23 cellular contexts compared by ENCODE assay signal in genomic region chr16:86479419-86479818, GRCh38. TPM values are rescaled to one million over a fixed set of nuclear protein-coding genes. Genes with fewer than 3 reads are reported as not detected.
DNase-seq lines count a peak whose midpoint lies in the region; ATAC-seq, FAIRE-seq and TF ChIP-seq lines count a peak whose summit lies in the region.
"Had no signal": no experiment of that assay in that cellular context is flagged by ENCODE, and none has a peak within 500 bp of the region (broad histone marks: within the 10 kb centered on the region; RNA-seq: fewer than 3 reads in every experiment).

No MANE protein-coding gene starts in this region.

- H3K27ac ChIP-seq in HCT116 (ENCODE audit: low read depth, low read length) = no peak overlapping the region
- H3K27ac ChIP-seq in astrocyte (ENCODE audit: low read depth, low read length) = no peak overlapping the region
- peak overlapping the region; percentile 60 for H3K27ac ChIP-seq in lower lobe of right lung
- peak overlapping the region; percentile 67 for H3K27ac ChIP-seq in urinary bladder (ENCODE audit: low read depth)
- H3K27ac ChIP-seq in uterus = no peak overlapping the region
- H3K27ac ChIP-seq: HL-60, SJCRH30, vagina had no signal

- H3K36me3 ChIP-seq in HCT116 (ENCODE audit: control insufficient read depth in 1 of 2, insufficient read depth in 2 of 2, low read length in 2 of 2) (no peaks in the 10 kb centered on the region), astrocyte (ENCODE audit: insufficient read depth, low read length) (no peaks in the 10 kb centered on the region), lower lobe of right lung (peaks cover 7% of the 10 kb centered on the region), urinary bladder (ENCODE audit: insufficient read depth) (no peaks in the 10 kb centered on the region), uterus (no peaks in the 10 kb centered on the region)
- H3K36me3 ChIP-seq: SJCRH30 had no signal

- BruUV-seq in HCT116 (replicated peaks; lab: Mats Ljungman, UMichigan) = no TSS peak

- H2AFZ ChIP-seq in HCT116 (ENCODE audit: low read depth, low read length, poor library complexity, severe bottlenecking) = peak overlapping the region; percentile 19
- H2AFZ ChIP-seq in astrocyte (ENCODE audit: low read depth, low read length) = no peak overlapping the region

- intact Hi-C loops in HCT116 (cut with micrococcal nuclease) (no loop called here), lower lobe of right lung (cut with DNase I) (no loop called here), uterus (cut with DNase I; ENCODE audit: low total_unique reads) (no loop called here)

- H3K4me2 ChIP-seq in HCT116 (ENCODE audit: low read length) = peak overlapping the region; percentile 44
- H3K4me2 ChIP-seq in astrocyte (ENCODE audit: low read length) = no peak overlapping the region

- TF ChIP-seq RAD21 in HCT116 (IDR thresholded peaks at IDR 0.05; ENCODE audit: low read depth) = no peak

- H3K79me2 ChIP-seq in HCT116 (ENCODE audit: insufficient read depth, low read length) = no peaks in the 10 kb centered on the region
- no peaks in the 10 kb centered on the region for H3K79me2 ChIP-seq in astrocyte (ENCODE audit: insufficient read depth, low read length)

- peaks cover 2% of the 10 kb centered on the region for H3K36me3 Mint-ChIP-seq in astrocyte (ENCODE audit: low read depth, unreplicated experiment)

- ATAC-seq in HCT116 (peak; percentile 62), lower lobe of right lung (peak in 1 of 2 donors; percentile 40), HG03196 (IDR thresholded peaks at IDR 0.05; ENCODE audit: unreplicated experiment) (no peak)
- ATAC-seq: activated T-cell treated with anti-CD3 and anti-CD28 coated beads, Interleukin-2, amount 50 U/mL, for 4 hours; right cardiac atrium had no signal

- H3K27me3 ChIP-seq in HCT116 (ENCODE audit: insufficient read depth, low read length) = peaks cover 42% of the 10 kb centered on the region; the same call in 1 of the 2 replicates
- peaks cover 41% of the 10 kb centered on the region for H3K27me3 ChIP-seq in astrocyte (ENCODE audit: insufficient read depth, low read length)
- H3K27me3 ChIP-seq in lower lobe of right lung (ENCODE audit: low read depth) = peaks cover 21% of the 10 kb centered on the region
- H3K27me3 ChIP-seq in uterus = peaks cover 0 to 12% of the 10 kb centered on the region in 2 donors
- H3K27me3 ChIP-seq: SJCRH30, vagina had no signal

- CTCF ChIA-PET in HCT116 (lab: Charles Lee) = interaction anchor here (1.4 kb wide), 1 partner anchor 38 kb away, joined by 3 read pairs; no protein-coding TSS in a partner anchor

- no peak overlapping the region for H3K27ac Mint-ChIP-seq in astrocyte (ENCODE audit: unreplicated experiment)
- H3K27ac Mint-ChIP-seq: activated naive CD4-positive, alpha-beta T cell treated with anti-CD3 and anti-CD28 coated beads for 36 hours; T-helper 1 cell treated with Interleukin-12 subunit alpha and Interleukin-12 subunit beta and Interleukin-4 antibody, amounts not matched to agents 30 μg/mL and 1 μg/mL, for 36 hours had no signal

- peaks cover 63% of the 10 kb centered on the region for H3K27me3 Mint-ChIP-seq in astrocyte (ENCODE audit: low read depth, unreplicated experiment)

- H3K4me1 Mint-ChIP-seq in astrocyte (ENCODE audit: low read depth, unreplicated experiment) = no peaks in the 10 kb centered on the region
- H3K4me1 Mint-ChIP-seq: naive B cell had no signal

- no peak for TF ChIP-seq POLR2A in HCT116 (IDR thresholded peaks at IDR 0.05; ENCODE audit: borderline replicate concordance, extremely low read depth, insufficient read depth, insufficient read length)
- TF ChIP-seq POLR2A in uterus (IDR thresholded peaks at IDR 0.05) = no peak

- H3K4me3 Mint-ChIP-seq in astrocyte (ENCODE audit: unreplicated experiment) = no peak overlapping the region
- H3K4me3 Mint-ChIP-seq: activated naive CD4-positive, alpha-beta T cell treated with anti-CD3 and anti-CD28 coated beads for 36 hours; activated T-cell treated with anti-CD3 and anti-CD28 coated beads, Interleukin-2, amount 50 U/mL, for 4 hours; T-helper 1 cell treated with Interleukin-12 subunit alpha and Interleukin-12 subunit beta and Interleukin-4 antibody, amounts not matched to agents 30 μg/mL and 1 μg/mL, for 36 hours had no signal

- DNase-seq in HCT116 (ENCODE audit: low read depth, low spot score) (no peak), astrocyte (ENCODE audit: low read depth) (peak; percentile 23), lower lobe of right lung (no peak), UCSD-AML1 (lab: John Stamatoyannopoulos, UW; ENCODE audit: unreplicated experiment) (no peak), uterus (no peak)
- DNase-seq: activated CD4-positive, alpha-beta T cell treated with anti-CD3 and anti-CD28 coated beads for 4 hours; activated naive CD4-positive, alpha-beta T cell treated with anti-CD3 and anti-CD28 coated beads for 36 hours; activated T-cell treated with anti-CD3 and anti-CD28 coated beads, Interleukin-2, amount 50 U/mL, for 4 hours; anterior cingulate cortex; DND-41; naive B cell; NCI-H1436 treated with DMSO at 0.1 percent for 48 hours; NCI-H510A treated with DMSO at 0.1 percent for 48 hours; NK-92 treated with Interleukin-12 subunit alpha and Interleukin-12 subunit beta, amount 100 ng/mL, for 24 hours; right cardiac atrium had no signal

- no peak overlapping the region for H3K4me3 ChIP-seq in HCT116 (replicated peaks in 1 of 2; ENCODE audit: low read depth in 1 of 2, low read length in 2 of 2)
- no peak overlapping the region for H3K4me3 ChIP-seq in astrocyte (ENCODE audit: insufficient read depth, low read depth, low read length)
- no peak overlapping the region for H3K4me3 ChIP-seq in lower lobe of right lung
- H3K4me3 ChIP-seq in urinary bladder (ENCODE audit: low read depth, low read length) = no peak overlapping the region
- H3K4me3 ChIP-seq in uterus = no peak overlapping the region
- H3K4me3 ChIP-seq: SJCRH30, vagina had no signal

- TF ChIP-seq CTCF in HCT116 (IDR thresholded peaks at IDR 0.05 in 2 of 3, conservative IDR thresholded peaks at IDR 0.05 in 1 of 3; ENCODE audit: borderline replicate concordance in 1 of 3, insufficient read depth in 1 of 3, low read depth in 2 of 3, low read length in 2 of 3) (no peak), astrocyte (IDR thresholded peaks at IDR 0.05; ENCODE audit: insufficient read depth, low read depth, low read length) (no peak), lower lobe of right lung (IDR thresholded peaks at IDR 0.05) (no peak), uterus (IDR thresholded peaks at IDR 0.05) (no peak)

- 54% methylated on average over 9 of the region's 9 CpGs for WGBS in urinary bladder

- POLR2A ChIA-PET in HCT116 (lab: Charles Lee) = no interaction called here

- no peak for FAIRE-seq in astrocyte (lab: Jason Lieb, UNC)
- FAIRE-seq: keratinocyte had no signal

- peaks cover 8 to 18% of the 10 kb centered on the region in 2 experiments; a peak in 3 of 4 replicates for H3K4me1 ChIP-seq in HCT116 (ENCODE audit: control insufficient read depth in 1 of 2, insufficient read depth in 2 of 2, low read length in 2 of 2)
- H3K4me1 ChIP-seq in astrocyte (ENCODE audit: insufficient read depth, low read length) = no peaks in the 10 kb centered on the region
- H3K4me1 ChIP-seq in lower lobe of right lung = peaks cover 19% of the 10 kb centered on the region
- H3K4me1 ChIP-seq in urinary bladder (ENCODE audit: insufficient read depth) = no peaks in the 10 kb centered on the region
- no peaks in the 10 kb centered on the region for H3K4me1 ChIP-seq in uterus
- H3K4me1 ChIP-seq: SJCRH30, vagina had no signal

- H3K9me3 Mint-ChIP-seq in astrocyte (ENCODE audit: unreplicated experiment) = peaks cover 7% of the 10 kb centered on the region
- H3K9me3 Mint-ChIP-seq: T-helper 1 cell treated with Interleukin-12 subunit alpha and Interleukin-12 subunit beta and Interleukin-4 antibody, amounts not matched to agents 30 μg/mL and 1 μg/mL, for 36 hours had no signal

- no peaks in the 10 kb centered on the region for H4K20me1 ChIP-seq in HCT116 (ENCODE audit: insufficient read depth)
- H4K20me1 ChIP-seq in astrocyte (ENCODE audit: insufficient read depth, low read length) = no peaks in the 10 kb centered on the region

- RAD21 ChIA-PET in HCT116 (lab: Charles Lee; ENCODE audit: low non-redundant PET in 1 of 2, low total read pairs in 2 of 2, uncharacterized antibody in 2 of 2, unreplicated experiment in 2 of 2) = no interaction called here

- H3K9ac ChIP-seq in HCT116 (ENCODE audit: low read length) (no peak overlapping the region), astrocyte (ENCODE audit: low read length) (no peak overlapping the region)

- H3K9me3 ChIP-seq in HCT116 (ENCODE audit: control insufficient read depth in 1 of 2, insufficient read depth in 1 of 2, low read depth in 1 of 2, low read length in 2 of 2) (peaks cover 6 to 9% of the 10 kb centered on the region in 2 experiments; a peak in 2 of 4 replicates), astrocyte (ENCODE audit: insufficient read depth, low read depth, low read length) (peaks cover 8% of the 10 kb centered on the region), lower lobe of right lung (peaks cover 7% of the 10 kb centered on the region), uterus (peaks cover 0 to 9% of the 10 kb centered on the region in 2 donors)
- H3K9me3 ChIP-seq: SJCRH30, vagina had no signal

- H3K9me2 ChIP-seq in HCT116 (ENCODE audit: insufficient read depth) = no peaks in the 10 kb centered on the region

TF ChIP-seq in HCT116, 20 proteins besides CTCF, POLR2A, EP300 and RAD21:
- TF ChIP-seq TCF7L2 (IDR thresholded peaks at IDR 0.05; ENCODE audit: borderline replicate concordance, extremely low read depth, insufficient read depth, insufficient read length) (peak; percentile 97), EZH2 (IDR thresholded peaks at IDR 0.05) (no peak)
TF ChIP-seq in HCT116: peak in this region for 1.

RNA-seq across cellular contexts. Expression of gene FOXF1, which starts 30.9 kb away (rescaled TPM):
- total RNA-seq in HCT116 (2021; ENCODE audit: unreplicated experiment) = 2.4 TPM
- 0.65 and 0.66 TPM in 2 replicates for polyA plus RNA-seq in HCT116 (2012)
- 0.07 TPM in 1 of 2 replicates, not detected in the other for total RNA-seq in astrocyte
- total RNA-seq in lower lobe of right lung = 31.2 TPM
- 28.9 TPM for total RNA-seq in urinary bladder
- 83.3 TPM for polyA plus RNA-seq in urinary bladder
- 1 to 10 TPM in 3 of 4 donors, under 1 TPM in 1; 0.29 to 4.9 (median 2.0) TPM for total RNA-seq in uterus
- total RNA-seq: activated CD8-positive, alpha-beta memory T cell treated with anti-CD3 and anti-CD28 coated beads for 36 hours; activated naive CD4-positive, alpha-beta T cell treated with anti-CD3 and anti-CD28 coated beads for 36 hours had no signal
- polyA plus RNA-seq: keratinocyte had no signal

Comparison
In these comparisons a context has a peak if more than half of its experiments do, and no peak if none do; other contexts are left out.
1. H3K27ac ChIP-seq: peak in lower lobe of right lung (single experiment) and urinary bladder (single experiment); none in HCT116 (single experiment), astrocyte (single experiment) and uterus (0 of 2).